8 cellular contexts compared by ENCODE assay signal in genomic region chr2:85602476-85603234, GRCh38. TPM values are rescaled to one million over a fixed set of nuclear protein-coding genes. Genes with fewer than 3 reads are reported as not detected.
A peak's percentile ranks its signal among the peaks of the same experiment; 100 is the strongest.
DNase-seq lines count a peak whose midpoint lies in the region; ATAC-seq and TF ChIP-seq lines count a peak whose summit lies in the region.

A gene with protein sequence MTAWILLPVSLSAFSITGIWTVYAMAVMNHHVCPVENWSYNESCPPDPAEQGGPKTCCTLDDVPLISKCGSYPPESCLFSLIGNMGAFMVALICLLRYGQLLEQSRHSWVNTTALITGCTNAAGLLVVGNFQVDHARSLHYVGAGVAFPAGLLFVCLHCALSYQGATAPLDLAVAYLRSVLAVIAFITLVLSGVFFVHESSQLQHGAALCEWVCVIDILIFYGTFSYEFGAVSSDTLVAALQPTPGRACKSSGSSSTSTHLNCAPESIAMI (minus strand): TSS chr2:85602698. CDS start chr2:85601948, 750 bp downstream.

- no peaks in the 10 kb centered on the region for H3K27me3 ChIP-seq in hepatocyte

- TF ChIP-seq CTCF in astrocyte of the cerebellum (IDR thresholded peaks at IDR 0.05; ENCODE audit: low read depth, low read length, missing control alignments) (peak; percentile 13), hepatocyte (IDR thresholded peaks at IDR 0.05; ENCODE audit: poor library complexity) (no peak)

- 1% methylated on average over 48 of the region's 73 CpGs for WGBS in hepatocyte (ENCODE audit: low lambda C conversion rate, missing lambda C conversion rate)

- H3K4me3 ChIP-seq in astrocyte of the cerebellum (ENCODE audit: low read depth, low read length) (peak within 1 kb of the TSS; percentile 82), hepatocyte (peak within 1 kb of the TSS; percentile 78)

- H3K9me2 ChIP-seq in hepatocyte (replicated peaks; ENCODE audit: insufficient read depth) = no peaks in the 10 kb centered on the region

- peak within 1 kb of the TSS; percentile 73 for H2AFZ ChIP-seq in hepatocyte

- H3K36me3 ChIP-seq in hepatocyte (replicated peaks; ENCODE audit: insufficient read depth, low read depth) = no peaks in the 10 kb centered on the region

- in situ Hi-C loops in astrocyte of the cerebellum (cut with HindIII; ENCODE audit: low sequenced_read_pairs) = loop anchor here (5.0 kb wide), 1 partner anchor 105 kb away; no protein-coding TSS in a partner anchor

- ATAC-seq in HG02798 (IDR thresholded peaks at IDR 0.05; ENCODE audit: poor library complexity, unreplicated experiment) = peak; percentile 96

- H3K4me2 ChIP-seq in hepatocyte = peak within 1 kb of the TSS; percentile 78

- DNase-seq in NCI-H1694 (lab: John Stamatoyannopoulos, UW) = peak; percentile 48
- DNase-seq in T-helper 9 cell = peak; percentile 78
- peak; percentile 63 for DNase-seq in astrocyte of the cerebellum (ENCODE audit: low read depth)
- peak; percentile 97 for DNase-seq in hepatocyte (ENCODE audit: low spot score)
- DNase-seq in retina = peak; percentile 92
- DNase-seq in NCI-H187 treated with DMSO at 0.1 percent for 48 hours (lab: John Stamatoyannopoulos, UW) = no peak

- peak within 1 kb of the TSS; percentile 77 for H3K27ac ChIP-seq in hepatocyte

- H3K9me3 ChIP-seq in hepatocyte (ENCODE audit: low read depth) = no peaks in the 10 kb centered on the region

- peak; percentile 64 for TF ChIP-seq POLR2A in GM15510 (IDR thresholded peaks at IDR 0.05; ENCODE audit: borderline replicate concordance, extremely low read depth, insufficient read length)

- H4K20me1 ChIP-seq in hepatocyte (ENCODE audit: insufficient read depth, poor library complexity, severe bottlenecking) = no peaks in the 10 kb centered on the region

- peaks cover 29% of the 10 kb centered on the region for H3K79me2 ChIP-seq in hepatocyte

- peaks cover 33% of the 10 kb centered on the region for H3K4me1 ChIP-seq in hepatocyte (ENCODE audit: insufficient read depth)

RNA-seq across cellular contexts. Expression of the gene that starts here (rescaled TPM):
- 20.1 and 25.7 TPM in 2 replicates for total RNA-seq in hepatocyte
- polyA plus RNA-seq in hepatocyte = 64.6 and 67.9 TPM in 2 replicates
